Comparison of ENCODE assay signal across 1 cellular context in genomic region chr16:10940501-10941079, GRCh38.
TF ChIP-seq lines count a peak whose summit lies in the region.

No MANE protein-coding gene starts in this region.

TF ChIP-seq in H1, 55 proteins besides CTCF, POLR2A, EP300 and RAD21:
- TF ChIP-seq CBX5 (IDR thresholded peaks at IDR 0.05; ENCODE audit: low read depth, low read length) (no peak), CHD2 (IDR thresholded peaks at IDR 0.05; ENCODE audit: low read length) (no peak), CREB1 (IDR thresholded peaks at IDR 0.05) (no peak), BCL11A (IDR thresholded peaks at IDR 0.05; ENCODE audit: low read depth in 2 of 2, low read length in 2 of 2) (no peak), ATF2 (IDR thresholded peaks at IDR 0.05; ENCODE audit: low read length) (no peak), GTF2F1 (IDR thresholded peaks at IDR 0.05; ENCODE audit: borderline replicate concordance, low read depth, low read length) (no peak), CTBP2 (IDR thresholded peaks at IDR 0.05; ENCODE audit: borderline replicate concordance, insufficient read depth, insufficient read length, low read length) (no peak), SIRT6 (IDR thresholded peaks at IDR 0.05; ENCODE audit: low read length) (no peak), KDM4A (IDR thresholded peaks at IDR 0.05; ENCODE audit: low read depth, low read length, severe bottlenecking) (no peak)
